In genomic region chr10:74593470-74593869, GRCh38 we compare ENCODE assay signal across 11 cellular contexts.
A peak's percentile ranks its signal among the peaks of the same experiment; 100 is the strongest.
DNase-seq lines count a peak whose midpoint lies in the region; ATAC-seq and TF ChIP-seq lines count a peak whose summit lies in the region.
"Had no signal": no experiment of that assay in that cellular context is flagged by ENCODE, and none has a peak within 500 bp of the region (broad histone marks: within the 10 kb centered on the region; RNA-seq: fewer than 3 reads in every experiment).

No MANE protein-coding gene starts in this region.

- no peaks in the 10 kb centered on the region for H3K27me3 ChIP-seq in CD8-positive, alpha-beta memory T cell (ENCODE audit: insufficient read depth, low read length, poor library complexity, severe bottlenecking)

- H3K27ac Mint-ChIP-seq in activated CD4-positive, alpha-beta T cell treated with anti-CD3 and anti-CD28 coated beads, Interleukin-2, amount 10 ng/mL, durations not matched to agents 24 days and 14 days: peak overlapping the region; percentile 80
- no peak overlapping the region for H3K27ac Mint-ChIP-seq in activated CD4-positive, alpha-beta T cell treated with anti-CD3 and anti-CD28 coated beads, Interleukin-2, amount 10 ng/mL, durations not matched to agents 7 days and 5 days
- H3K27ac Mint-ChIP-seq in CD8-positive, alpha-beta memory T cell: peak overlapping the region in 3 of 8 donors; percentile 10 to 54 (median 43)

- H3K4me1 ChIP-seq in CD8-positive, alpha-beta memory T cell (ENCODE audit: insufficient read depth, low read length): peaks cover 16% of the 10 kb centered on the region

- no peaks in the 10 kb centered on the region for H3K9me3 ChIP-seq in CD8-positive, alpha-beta memory T cell (ENCODE audit: low read length)

- H3K4me3 ChIP-seq in foreskin fibroblast (ENCODE audit: low read depth in 1 of 2, low read length in 2 of 2): no peak overlapping the region
- H3K4me3 ChIP-seq in CD8-positive, alpha-beta memory T cell (ENCODE audit: low read length): no peak overlapping the region

- CTCF ChIA-PET in activated CD4-positive, alpha-beta T cell treated with anti-CD3 and anti-CD28 coated beads, Interleukin-2, amount 10 ng/mL, durations not matched to agents 7 days and 5 days (lab: Charles Lee): no interaction called here
- CTCF ChIA-PET in CD8-positive, alpha-beta memory T cell (lab: Charles Lee): no interaction called here

- intact Hi-C loops in activated CD4-positive, alpha-beta T cell treated with anti-CD3 and anti-CD28 coated beads, Interleukin-2, amount 10 ng/mL, durations not matched to agents 24 days and 14 days (cut with micrococcal nuclease): no loop called here

- POLR2A ChIA-PET in activated CD4-positive, alpha-beta T cell treated with anti-CD3 and anti-CD28 coated beads, Interleukin-2, amount 10 ng/mL, durations not matched to agents 7 days and 5 days (lab: Charles Lee): no interaction called here
- POLR2A ChIA-PET in CD8-positive, alpha-beta memory T cell (lab: Charles Lee): no interaction called here

- H3K9me3 Mint-ChIP-seq in activated CD4-positive, alpha-beta T cell treated with anti-CD3 and anti-CD28 coated beads, Interleukin-2, amount 10 ng/mL, durations not matched to agents 24 days and 14 days: no peaks in the 10 kb centered on the region
- H3K9me3 Mint-ChIP-seq in activated CD4-positive, alpha-beta T cell treated with anti-CD3 and anti-CD28 coated beads, Interleukin-2, amount 10 ng/mL, durations not matched to agents 7 days and 5 days: no peaks in the 10 kb centered on the region
- no peaks in the 10 kb centered on the region for H3K9me3 Mint-ChIP-seq in CD8-positive, alpha-beta memory T cell

- no peaks in the 10 kb centered on the region for H3K27me3 Mint-ChIP-seq in activated CD4-positive, alpha-beta T cell treated with anti-CD3 and anti-CD28 coated beads, Interleukin-2, amount 10 ng/mL, durations not matched to agents 24 days and 14 days
- no peaks in the 10 kb centered on the region for H3K27me3 Mint-ChIP-seq in activated CD4-positive, alpha-beta T cell treated with anti-CD3 and anti-CD28 coated beads, Interleukin-2, amount 10 ng/mL, durations not matched to agents 7 days and 5 days
- no peaks in the 10 kb centered on the region for H3K27me3 Mint-ChIP-seq in CD8-positive, alpha-beta memory T cell
- H3K27me3 Mint-ChIP-seq: B cell had no signal

- peak overlapping the region; percentile 7; the same call in 1 of the 2 replicates for H3K27ac ChIP-seq in VCaP
- H3K27ac ChIP-seq in CD8-positive, alpha-beta memory T cell (ENCODE audit: low read depth, low read length): no peak overlapping the region

- no peak for ATAC-seq in HG02870 (IDR thresholded peaks at IDR 0.05; ENCODE audit: unreplicated experiment)

- no peaks in the 10 kb centered on the region for H3K36me3 ChIP-seq in CD8-positive, alpha-beta memory T cell (ENCODE audit: insufficient read depth, low read length)

- peaks cover 16% of the 10 kb centered on the region for H3K36me3 Mint-ChIP-seq in activated CD4-positive, alpha-beta T cell treated with anti-CD3 and anti-CD28 coated beads, Interleukin-2, amount 10 ng/mL, durations not matched to agents 24 days and 14 days (ENCODE audit: low read depth)
- H3K36me3 Mint-ChIP-seq in activated CD4-positive, alpha-beta T cell treated with anti-CD3 and anti-CD28 coated beads, Interleukin-2, amount 10 ng/mL, durations not matched to agents 7 days and 5 days (ENCODE audit: low read depth): peaks cover 9% of the 10 kb centered on the region
- peaks cover 0 to 6% (median 5%) of the 10 kb centered on the region in 3 donors for H3K36me3 Mint-ChIP-seq in CD8-positive, alpha-beta memory T cell

- no peak for DNase-seq in activated CD4-positive, alpha-beta T cell treated with anti-CD3 and anti-CD28 coated beads, Interleukin-2, amount 10 ng/mL, durations not matched to agents 24 days and 14 days
- no peak for DNase-seq in activated CD4-positive, alpha-beta T cell treated with anti-CD3 and anti-CD28 coated beads, Interleukin-2, amount 10 ng/mL, durations not matched to agents 7 days and 5 days
- DNase-seq in foreskin fibroblast (peak; percentile 82 to 86), superior temporal gyrus (ENCODE audit: extremely low spot score) (peak; percentile 58), amygdala (lab: John Stamatoyannopoulos, UW) (no peak)
- DNase-seq in CD8-positive, alpha-beta memory T cell: no peak
- DNase-seq: activated CD4-positive, CD25-positive, alpha-beta regulatory T cell; NCI-H1092 had no signal

- no peak overlapping the region for H3K4me3 Mint-ChIP-seq in activated CD4-positive, alpha-beta T cell treated with anti-CD3 and anti-CD28 coated beads, Interleukin-2, amount 10 ng/mL, durations not matched to agents 24 days and 14 days
- H3K4me3 Mint-ChIP-seq in activated CD4-positive, alpha-beta T cell treated with anti-CD3 and anti-CD28 coated beads, Interleukin-2, amount 10 ng/mL, durations not matched to agents 7 days and 5 days: no peak overlapping the region
- H3K4me3 Mint-ChIP-seq in CD8-positive, alpha-beta memory T cell: no peak overlapping the region
- H3K4me3 Mint-ChIP-seq: B cell had no signal

- peaks cover 28% of the 10 kb centered on the region for H3K4me1 Mint-ChIP-seq in activated CD4-positive, alpha-beta T cell treated with anti-CD3 and anti-CD28 coated beads, Interleukin-2, amount 10 ng/mL, durations not matched to agents 24 days and 14 days
- peaks cover 31% of the 10 kb centered on the region for H3K4me1 Mint-ChIP-seq in activated CD4-positive, alpha-beta T cell treated with anti-CD3 and anti-CD28 coated beads, Interleukin-2, amount 10 ng/mL, durations not matched to agents 7 days and 5 days
- H3K4me1 Mint-ChIP-seq in CD8-positive, alpha-beta memory T cell: peaks cover 16 to 28% (median 28%) of the 10 kb centered on the region in 3 donors

- no peak for TF ChIP-seq CTCF in VCaP (conservative IDR thresholded peaks at IDR 0.05)
- TF ChIP-seq CTCF in foreskin fibroblast (IDR thresholded peaks at IDR 0.05; ENCODE audit: low read depth, low read length): no peak

Comparison
In these comparisons a context has a peak if more than half of its experiments do, and no peak if none do; other contexts are left out.
1. DNase-seq: peak in foreskin fibroblast (2 of 2) and superior temporal gyrus (single experiment); none in activated CD4-positive, alpha-beta T cell treated with anti-CD3 and anti-CD28 coated beads, Interleukin-2, amount 10 ng/mL, durations not matched to agents 24 days and 14 days (single experiment), activated CD4-positive, alpha-beta T cell treated with anti-CD3 and anti-CD28 coated beads, Interleukin-2, amount 10 ng/mL, durations not matched to agents 7 days and 5 days (single experiment), CD8-positive, alpha-beta memory T cell (0 of 5) and amygdala (0 of 56).